1 cellular context compared by ENCODE assay signal in the genomic region with DNA sequence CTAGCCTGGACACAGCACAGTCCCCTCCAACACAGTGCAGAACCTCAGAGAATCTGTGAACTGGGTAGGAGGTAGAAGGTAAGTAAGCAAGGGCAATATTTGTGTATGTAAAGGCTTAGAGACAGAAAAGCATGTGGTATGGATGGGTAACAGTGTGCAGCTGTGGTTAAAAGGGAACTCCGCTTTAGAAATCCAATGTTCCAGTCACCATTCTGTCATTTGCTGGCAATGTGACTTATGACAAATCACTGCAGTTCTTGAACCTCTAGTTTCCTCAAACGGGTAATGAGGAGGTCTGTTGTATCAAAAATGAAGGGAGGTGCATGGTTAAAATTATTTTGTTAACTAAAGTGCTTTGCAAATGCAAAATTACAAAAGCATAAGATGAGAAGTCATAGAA.
TF ChIP-seq lines count a peak whose summit lies in the region.

No MANE protein-coding gene starts in this region.

TF ChIP-seq in A549, 52 proteins besides CTCF, POLR2A, EP300 and RAD21 (continued from another document):
- TF ChIP-seq, protein P1, sequence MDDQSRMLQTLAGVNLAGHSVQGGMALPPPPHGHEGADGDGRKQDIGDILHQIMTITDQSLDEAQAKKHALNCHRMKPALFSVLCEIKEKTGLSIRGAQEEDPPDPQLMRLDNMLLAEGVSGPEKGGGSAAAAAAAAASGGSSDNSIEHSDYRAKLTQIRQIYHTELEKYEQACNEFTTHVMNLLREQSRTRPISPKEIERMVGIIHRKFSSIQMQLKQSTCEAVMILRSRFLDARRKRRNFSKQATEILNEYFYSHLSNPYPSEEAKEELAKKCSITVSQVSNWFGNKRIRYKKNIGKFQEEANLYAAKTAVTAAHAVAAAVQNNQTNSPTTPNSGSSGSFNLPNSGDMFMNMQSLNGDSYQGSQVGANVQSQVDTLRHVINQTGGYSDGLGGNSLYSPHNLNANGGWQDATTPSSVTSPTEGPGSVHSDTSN (IDR thresholded peaks at IDR 0.05) = no peak
- no peak for TF ChIP-seq ESRRA (IDR thresholded peaks at IDR 0.05; ENCODE audit: borderline replicate concordance, low read length)
- TF ChIP-seq BHLHE40 (IDR thresholded peaks at IDR 0.05; ENCODE audit: low read depth, low read length) = no peak
- TF ChIP-seq HEYL (CRISPR knock-in tag; IDR thresholded peaks at IDR 0.05) = no peak
- no peak for TF ChIP-seq SMC3 (IDR thresholded peaks at IDR 0.05)
- no peak for TF ChIP-seq HOXB5 (CRISPR knock-in tag; IDR thresholded peaks at IDR 0.05)
- no peak for TF ChIP-seq HOXB13 (CRISPR knock-in tag; IDR thresholded peaks at IDR 0.05; ENCODE audit: low read depth)
- no peak for TF ChIP-seq RFX5 (IDR thresholded peaks at IDR 0.05)
- TF ChIP-seq, protein P2, sequence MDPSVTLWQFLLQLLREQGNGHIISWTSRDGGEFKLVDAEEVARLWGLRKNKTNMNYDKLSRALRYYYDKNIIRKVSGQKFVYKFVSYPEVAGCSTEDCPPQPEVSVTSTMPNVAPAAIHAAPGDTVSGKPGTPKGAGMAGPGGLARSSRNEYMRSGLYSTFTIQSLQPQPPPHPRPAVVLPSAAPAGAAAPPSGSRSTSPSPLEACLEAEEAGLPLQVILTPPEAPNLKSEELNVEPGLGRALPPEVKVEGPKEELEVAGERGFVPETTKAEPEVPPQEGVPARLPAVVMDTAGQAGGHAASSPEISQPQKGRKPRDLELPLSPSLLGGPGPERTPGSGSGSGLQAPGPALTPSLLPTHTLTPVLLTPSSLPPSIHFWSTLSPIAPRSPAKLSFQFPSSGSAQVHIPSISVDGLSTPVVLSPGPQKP (IDR thresholded peaks at IDR 0.05; ENCODE audit: low read depth, low read length) = no peak
- no peak for TF ChIP-seq RNF2 (IDR thresholded peaks at IDR 0.05; ENCODE audit: borderline replicate concordance, low read depth)
- TF ChIP-seq, protein P3, sequence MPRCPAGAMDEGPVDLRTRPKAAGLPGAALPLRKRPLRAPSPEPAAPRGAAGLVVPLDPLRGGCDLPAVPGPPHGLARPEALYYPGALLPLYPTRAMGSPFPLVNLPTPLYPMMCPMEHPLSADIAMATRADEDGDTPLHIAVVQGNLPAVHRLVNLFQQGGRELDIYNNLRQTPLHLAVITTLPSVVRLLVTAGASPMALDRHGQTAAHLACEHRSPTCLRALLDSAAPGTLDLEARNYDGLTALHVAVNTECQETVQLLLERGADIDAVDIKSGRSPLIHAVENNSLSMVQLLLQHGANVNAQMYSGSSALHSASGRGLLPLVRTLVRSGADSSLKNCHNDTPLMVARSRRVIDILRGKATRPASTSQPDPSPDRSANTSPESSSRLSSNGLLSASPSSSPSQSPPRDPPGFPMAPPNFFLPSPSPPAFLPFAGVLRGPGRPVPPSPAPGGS (IDR thresholded peaks at IDR 0.05) = no peak
